Comparison of ENCODE assay signal across 8 cellular contexts in genomic region chr2:85436836-85437487, GRCh38. TPM values are rescaled to one million over a fixed set of nuclear protein-coding genes. Genes with fewer than 3 reads are reported as not detected.
DNase-seq lines count a peak whose midpoint lies in the region; ATAC-seq, FAIRE-seq and TF ChIP-seq lines count a peak whose summit lies in the region.

No MANE protein-coding gene starts in this region.

- DNase-seq in Calu3 = no peak
- no peak for DNase-seq in coronary artery (ENCODE audit: low spot score)
- no peak for DNase-seq in osteocyte (ENCODE audit: extremely low spot score, unreplicated experiment)
- DNase-seq in H54 (ENCODE audit: insufficient read length, low spot score) = no peak
- no peak for DNase-seq in iPS-NIHi7 (ENCODE audit: extremely low spot score)

- H3K79me2 ChIP-seq in KMS-11 (ENCODE audit: insufficient read depth, low read depth) = no peaks in the 10 kb centered on the region

- no peak for TF ChIP-seq CTCF in Calu3 (IDR thresholded peaks at IDR 0.05; ENCODE audit: unreplicated experiment)
- TF ChIP-seq CTCF in KMS-11 (conservative IDR thresholded peaks at IDR 0.05; ENCODE audit: low read depth, low read length) = no peak
- no peak for TF ChIP-seq CTCF in coronary artery (IDR thresholded peaks at IDR 0.05)
- no peak for TF ChIP-seq CTCF in osteocyte (IDR thresholded peaks at IDR 0.05)

- H3K4me1 Mint-ChIP-seq in Calu3 (ENCODE audit: low read depth, unreplicated experiment) (peaks cover 28% of the 10 kb centered on the region), osteocyte (ENCODE audit: unreplicated experiment) (peaks cover 49% of the 10 kb centered on the region)

- no peaks in the 10 kb centered on the region for H3K36me3 ChIP-seq in KMS-11 (ENCODE audit: insufficient read depth)

- no peak overlapping the region for H3K4me3 ChIP-seq in KMS-11 (IDR thresholded peaks at IDR 0.05; ENCODE audit: insufficient read depth, low read depth, low read length)
- H3K4me3 ChIP-seq in coronary artery = peak overlapping the region; percentile 72

- ATAC-seq in GM18867 (IDR thresholded peaks at IDR 0.05; ENCODE audit: unreplicated experiment) (no peak), GM18520 (IDR thresholded peaks at IDR 0.05; ENCODE audit: unreplicated experiment) (no peak)

- H3K4me3 Mint-ChIP-seq in Calu3 (ENCODE audit: low read depth, unreplicated experiment) (peak overlapping the region; percentile 62), osteocyte (ENCODE audit: unreplicated experiment) (no peak overlapping the region)

- CTCF ChIA-PET in Calu3 (lab: Charles Lee) = interaction anchor here (0.7 to 0.9 kb wide), 3 partner anchors 68 to 102 kb away, joined by 3 to 8 read pairs (median 5); partner anchors contain the start of gene MAT2A

- peak overlapping the region; percentile 80 for H2AFZ ChIP-seq in KMS-11 (ENCODE audit: low read depth)

- intact Hi-C loops in Calu3 (cut with micrococcal nuclease; ENCODE audit: unreplicated experiment) = loop anchor here (5.0 kb wide), 1 partner anchor 100 kb away; the partner anchor contains the start of gene MAT2A

- no peaks in the 10 kb centered on the region for H3K27me3 ChIP-seq in KMS-11 (ENCODE audit: insufficient read depth, low read depth)

- BruUV-seq in Calu3 (replicated peaks; lab: Mats Ljungman, UMichigan) = no TSS peak

- H3K4me2 ChIP-seq in KMS-11 = peak overlapping the region; percentile 84

- H3K27ac ChIP-seq in KMS-11 = peak overlapping the region; percentile 86
- peak overlapping the region; percentile 90 to 98 for H3K27ac ChIP-seq in coronary artery

- no peak for FAIRE-seq in H54 (lab: Jason Lieb, UNC)

- no peaks in the 10 kb centered on the region for H4K20me1 ChIP-seq in KMS-11 (ENCODE audit: insufficient read depth)

- no peak for TF ChIP-seq POLR2A in H54 (IDR thresholded peaks at IDR 0.05; ENCODE audit: low read depth, low read length)

- H3K27ac Mint-ChIP-seq in Calu3 (ENCODE audit: unreplicated experiment) (peak overlapping the region; percentile 87), osteocyte (ENCODE audit: unreplicated experiment) (peak overlapping the region; percentile 96)

- H3K9ac ChIP-seq in KMS-11 = peak overlapping the region; percentile 95

- H3K27me3 Mint-ChIP-seq in Calu3 (ENCODE audit: unreplicated experiment) = no peaks in the 10 kb centered on the region
- H3K27me3 Mint-ChIP-seq in osteocyte (ENCODE audit: unreplicated experiment) = no peaks in the 10 kb centered on the region

- peaks cover 20% of the 10 kb centered on the region for H3K4me1 ChIP-seq in KMS-11 (ENCODE audit: low read depth, poor library complexity, severe bottlenecking)

- H3K36me3 Mint-ChIP-seq in Calu3 (ENCODE audit: insufficient read depth, unreplicated experiment) (peaks cover 21% of the 10 kb centered on the region), osteocyte (ENCODE audit: unreplicated experiment) (no peaks in the 10 kb centered on the region)

- H3K9me3 Mint-ChIP-seq in Calu3 (ENCODE audit: low read depth, unreplicated experiment) (no peaks in the 10 kb centered on the region), osteocyte (ENCODE audit: unreplicated experiment) (no peaks in the 10 kb centered on the region)

RNA-seq across cellular contexts. Expression of gene SH2D6, which starts 18.4 kb away (rescaled TPM):
- total RNA-seq in Calu3 (2022) (1.8 and 2.4 TPM in 2 replicates), osteocyte (0.51 and 1.6 TPM in 2 replicates)

RNA-seq across cellular contexts. Expression of gene CAPG, which starts 26.8 kb away (rescaled TPM):
- total RNA-seq in Calu3 (2022) (230 and 238 TPM in 2 replicates), osteocyte (32.2 and 32.8 TPM in 2 replicates)
